15 cellular contexts compared by ENCODE assay signal in genomic region chr11:87355614-87356013, GRCh38.
"Had no signal": no experiment of that assay in that cellular context is flagged by ENCODE, and none has a peak within 500 bp of the region (broad histone marks: within the 10 kb centered on the region; RNA-seq: fewer than 3 reads in every experiment).

No MANE protein-coding gene starts in this region.

- H3K36me3 ChIP-seq: colonic mucosa, gastroesophageal sphincter, tibial artery, upper lobe of left lung, uterus had no signal

- H3K27ac ChIP-seq: colonic mucosa, gastroesophageal sphincter, hepatocyte, tibial artery, upper lobe of left lung, uterus had no signal

- H3K27ac Mint-ChIP-seq: endodermal cell; naive thymus-derived CD4-positive, alpha-beta T cell had no signal

- DNase-seq: colonic mucosa; effector CD4-positive, alpha-beta T cell; endodermal cell; glutamatergic neuron; kidney; mammary epithelial cell; naive thymus-derived CD4-positive, alpha-beta T cell; small intestine; stimulated activated CD4-positive, alpha-beta T cell treated with anti-CD3 and anti-CD28 coated beads, Interleukin-12 subunit alpha, Interleukin-12 subunit beta, amount 100 ng/mL, for 4 hours; stimulated activated naive CD4-positive, alpha-beta T cell treated with Interleukin-2 at 50 U/mL for 16 hours; tibial artery; upper lobe of left lung; uterus had no signal

- ATAC-seq: gastroesophageal sphincter; naive thymus-derived CD4-positive, alpha-beta T cell had no signal

- H3K4me3 ChIP-seq: colonic mucosa, gastroesophageal sphincter, hepatocyte, tibial artery, upper lobe of left lung, uterus had no signal

- H3K4me1 ChIP-seq: uterus had no signal

- H3K9me3 ChIP-seq: colonic mucosa, gastroesophageal sphincter, tibial artery, upper lobe of left lung, uterus had no signal

- H3K36me3 Mint-ChIP-seq: naive thymus-derived CD4-positive, alpha-beta T cell had no signal

- H3K9me3 Mint-ChIP-seq: endodermal cell had no signal

- H3K27me3 ChIP-seq: colonic mucosa, gastroesophageal sphincter, hepatocyte, tibial artery, upper lobe of left lung, uterus had no signal

- H3K4me3 Mint-ChIP-seq: endodermal cell; naive thymus-derived CD4-positive, alpha-beta T cell had no signal
